Comparison of ENCODE assay signal across 7 cellular contexts in genomic region chr7:76260171-76260703, GRCh38. TPM values are rescaled to one million over a fixed set of nuclear protein-coding genes. Genes with fewer than 3 reads are reported as not detected.
DNase-seq lines count a peak whose midpoint lies in the region; ATAC-seq lines count a peak whose summit lies in the region.

No MANE protein-coding gene starts in this region.

- DNase-seq in HCEC 1CT (peak; percentile 9), RPMI7951 (ENCODE audit: low read depth) (peak; percentile 29), amniotic epithelial cell (ENCODE audit: low read depth) (peak; percentile 30), lung microvascular endothelial cell (ENCODE audit: low read depth in 2 of 2) (peak; percentile 17 to 42), C1 segment of cervical spinal cord (lab: John Stamatoyannopoulos, UW) (no peak)
- DNase-seq in stimulated activated naive CD8-positive, alpha-beta T cell treated with anti-CD3 and anti-CD28 coated beads, Interleukin-15, Interleukin-2, amounts not matched to agents 100 U/mL and 50 U/mL, for 24 hours, result peak; percentile 61

- peak; percentile 67 for ATAC-seq in stimulated activated naive CD8-positive, alpha-beta T cell treated with anti-CD3 and anti-CD28 coated beads, Interleukin-15, Interleukin-2, amounts not matched to agents 100 U/mL and 50 U/mL, for 24 hours
- ATAC-seq in GM18907 (IDR thresholded peaks at IDR 0.05; ENCODE audit: unreplicated experiment), result no peak

RNA-seq across cellular contexts. Expression of gene HSPB1, which starts 42.2 kb away (rescaled TPM):
- total RNA-seq in RPMI7951 (2014; rRNA removed; shearing (Covaris generic)), result 147 and 157 TPM in 2 replicates
- 78.5 and 125 TPM in 2 replicates for total RNA-seq in lung microvascular endothelial cell

RNA-seq across cellular contexts. Expression of gene SRRM3, which starts 58.5 kb away (rescaled TPM):
- not detected in 2 replicates for total RNA-seq in RPMI7951 (2014; rRNA removed; shearing (Covaris generic))
- total RNA-seq in lung microvascular endothelial cell, result 1.5 and 3.0 TPM in 2 replicates

Comparison
In these comparisons a context has a peak if more than half of its experiments do, and no peak if none do; other contexts are left out.
1. DNase-seq: peak in HCEC 1CT (single experiment), RPMI7951 (single experiment), amniotic epithelial cell (single experiment), lung microvascular endothelial cell (2 of 2) and stimulated activated naive CD8-positive, alpha-beta T cell treated with anti-CD3 and anti-CD28 coated beads, Interleukin-15, Interleukin-2, amounts not matched to agents 100 U/mL and 50 U/mL, for 24 hours (single experiment); none in C1 segment of cervical spinal cord (0 of 14).